ENCODE assay signal across 8 cellular contexts in genomic region chr5:179678238-179679013, GRCh38. TPM values are rescaled to one million over a fixed set of nuclear protein-coding genes. Genes with fewer than 3 reads are reported as not detected.
DNase-seq lines count a peak whose midpoint lies in the region; ATAC-seq and TF ChIP-seq lines count a peak whose summit lies in the region.

No MANE protein-coding gene starts in this region.

- TF ChIP-seq POLR2A in spleen (IDR thresholded peaks at IDR 0.05) = peak in 2 of 3 donors; percentile 63 to 64

- peak in 1 of 11 experiments; percentile 8 for TF ChIP-seq CTCF in spleen (IDR thresholded peaks at IDR 0.05 in 8 of 11, conservative IDR thresholded peaks at IDR 0.05 in 3 of 11)

- H3K27me3 ChIP-seq in spleen (replicated peaks in 1 of 7) = no peaks in the 10 kb centered on the region

- no peaks in the 10 kb centered on the region for H3K9me3 ChIP-seq in spleen

- H3K4me1 ChIP-seq in spleen = peaks cover 12 to 47% (median 29%) of the 10 kb centered on the region in 6 donors

- peak overlapping the region; percentile 86 to 95 (median 90) for H3K27ac ChIP-seq in spleen

- peak; percentile 99 for DNase-seq in AG08396 (ENCODE audit: low spot score)
- DNase-seq in NCI-H226 = peak; percentile 92
- DNase-seq in activated CD4-positive, CD25-positive, alpha-beta regulatory T cell (lab: John Stamatoyannopoulos, UW) = peak; percentile 79 to 84 (median 83)
- peak; percentile 93 for DNase-seq in central memory CD4-positive, alpha-beta T cell
- peak; percentile 94 for DNase-seq in iris pigment epithelial cell (ENCODE audit: low read depth)
- DNase-seq in spleen = peak; percentile 99

- ATAC-seq in GM19023 (IDR thresholded peaks at IDR 0.05; ENCODE audit: unreplicated experiment) (peak; percentile 92), HG03175 (IDR thresholded peaks at IDR 0.05; ENCODE audit: unreplicated experiment) (peak; percentile 92)

- 0 to 1% (median 0%) methylated on average over 51 to 75 of the region's 75 CpGs for WGBS in spleen, 5 donors

- intact Hi-C loops in spleen (cut with DNase I; ENCODE audit: low total_unique reads) = no loop called here

- no peaks in the 10 kb centered on the region for H3K36me3 ChIP-seq in spleen

- H3K4me3 ChIP-seq in spleen = peak overlapping the region; percentile 60 to 89 (median 77)

RNA-seq across cellular contexts. Expression of gene CBY3, which starts 2.4 kb away (rescaled TPM):
- 1 to 10 TPM in 1 of 7 donors, not detected in 6; 1.6 TPM for total RNA-seq in spleen
- under 1 TPM in 1 of 3 donors, not detected in 2; 0.12 TPM for polyA plus RNA-seq in spleen

RNA-seq across cellular contexts. Expression of gene CANX, which starts 20.3 kb away (rescaled TPM):
- total RNA-seq in spleen = 100 to 1,000 TPM; 246 to 470 (median 419) TPM
- 10 to 100 TPM; 36.5 to 56.4 (median 53.0) TPM for polyA plus RNA-seq in spleen

RNA-seq across cellular contexts. Expression of gene MAML1, which starts 54.2 kb away (rescaled TPM):
- 10 to 100 TPM; 31.3 to 42.8 (median 36.7) TPM for total RNA-seq in spleen
- polyA plus RNA-seq in spleen = 10 to 100 TPM in 1 of 3 donors, 1 to 10 TPM in 2; 4.7 to 10.7 (median 6.7) TPM

RNA-seq across cellular contexts. Expression of gene HNRNPH1, which starts 55.0 kb away (rescaled TPM):
- 100 to 1,000 TPM; 653 to 931 (median 803) TPM for total RNA-seq in spleen
- polyA plus RNA-seq in spleen = 100 to 1,000 TPM; 214 to 468 (median 451) TPM

Comparison
In these comparisons a context has a peak if more than half of its experiments do, and no peak if none do; other contexts are left out.
1. Peak in every context shown above with its lines: DNase-seq, ATAC-seq, H3K4me3 ChIP-seq and H3K27ac ChIP-seq.